Comparison of ENCODE assay signal across 8 cellular contexts in the genomic region with DNA sequence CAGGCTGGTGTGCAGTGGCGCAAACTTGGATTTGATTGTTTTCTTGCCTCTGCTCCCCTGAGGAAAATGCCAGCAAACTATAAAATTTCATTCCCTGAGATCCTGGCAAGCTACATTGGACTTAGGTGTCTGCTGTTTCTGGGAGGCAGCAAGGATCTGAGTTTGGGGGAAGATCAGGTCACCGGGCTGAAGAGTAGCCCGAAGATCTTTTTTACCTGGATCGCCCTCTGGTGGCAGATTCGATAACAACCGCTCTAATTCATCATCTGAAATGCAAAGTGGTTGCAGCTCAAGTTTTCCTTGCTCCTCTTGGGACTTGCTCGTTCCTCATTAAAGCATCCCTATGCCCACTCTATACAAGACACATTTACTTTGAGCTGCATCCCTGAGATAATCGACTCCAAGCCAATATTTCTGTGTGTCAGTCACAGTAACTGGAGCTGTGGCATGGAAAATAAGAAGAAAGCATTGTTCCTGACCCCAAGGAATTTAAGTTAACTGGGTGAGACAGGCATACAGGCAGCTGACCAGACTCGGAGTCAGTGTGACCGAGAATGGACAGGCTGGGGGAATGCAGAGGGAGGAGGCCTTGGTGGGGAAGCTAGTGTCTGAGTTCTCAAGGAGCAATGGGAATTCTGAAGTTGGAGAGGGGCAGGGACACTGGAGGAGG.
A peak's percentile ranks its signal among the peaks of the same experiment; 100 is the strongest.
DNase-seq lines count a peak whose midpoint lies in the region; ATAC-seq and TF ChIP-seq lines count a peak whose summit lies in the region.

No MANE protein-coding gene starts in this region.

- intact Hi-C loops in upper lobe of right lung (cut with DNase I), result no loop called here

- no peaks in the 10 kb centered on the region for H3K4me1 ChIP-seq in neural progenitor cell
- H3K4me1 ChIP-seq in upper lobe of right lung, result no peaks in the 10 kb centered on the region

- DNase-seq in BJ (ENCODE audit: low read depth) (no peak), GM20000 (ENCODE audit: low spot score) (peak; percentile 77), NCI-H748 treated with DMSO at 0.1 percent for 48 hours (lab: John Stamatoyannopoulos, UW) (peak; percentile 49), activated T-cell treated with anti-CD3 and anti-CD28 coated beads for 1 hour (ENCODE audit: low read depth) (peak; percentile 36), fibroblast of gingiva (ENCODE audit: low read depth) (peak; percentile 7), neural progenitor cell (ENCODE audit: low spot score) (peak; percentile 73), upper lobe of right lung (no peak)

- ATAC-seq in upper lobe of right lung, result peak; percentile 69
- ATAC-seq in HG03196 (IDR thresholded peaks at IDR 0.05; ENCODE audit: unreplicated experiment), result no peak

- H3K27me3 Mint-ChIP-seq in neural progenitor cell (ENCODE audit: insufficient read depth, low read depth), result peaks cover 4% of the 10 kb centered on the region

- H4K20me1 ChIP-seq in neural progenitor cell (ENCODE audit: low read depth), result no peaks in the 10 kb centered on the region

- CTCF ChIA-PET in BJ (lab: Yijun Ruan, JAX), result interaction anchor here (0.8 to 5.5 kb wide), 18 partner anchors 8 to 243 kb away, joined by 3 to 76 read pairs (median 5); no protein-coding TSS in a partner anchor

- H3K27ac Mint-ChIP-seq in neural progenitor cell, result no peak overlapping the region

- TF ChIP-seq CTCF in BJ (IDR thresholded peaks at IDR 0.05; ENCODE audit: insufficient read depth, low read depth, low read length), result peak; percentile 81
- TF ChIP-seq CTCF in GM20000 (IDR thresholded peaks at IDR 0.05; ENCODE audit: extremely low read depth, missing control alignments), result peak; percentile 47
- peak; percentile 84 for TF ChIP-seq CTCF in neural progenitor cell (IDR thresholded peaks at IDR 0.05)
- TF ChIP-seq CTCF in upper lobe of right lung (IDR thresholded peaks at IDR 0.05), result peak; percentile 66

- H3K27me3 ChIP-seq in BJ (ENCODE audit: control insufficient read depth, insufficient read depth, low read length) (no peaks in the 10 kb centered on the region), neural progenitor cell (no peaks in the 10 kb centered on the region), upper lobe of right lung (peaks cover 11% of the 10 kb centered on the region)

- H3K27ac ChIP-seq in neural progenitor cell (no peak overlapping the region), upper lobe of right lung (no peak overlapping the region)

- H3K9ac ChIP-seq in neural progenitor cell, result no peak overlapping the region

- no peaks in the 10 kb centered on the region for H3F3A ChIP-seq in neural progenitor cell (ENCODE audit: low read depth)

- H3K9me3 ChIP-seq in neural progenitor cell (ENCODE audit: low read depth), result no peaks in the 10 kb centered on the region
- H3K9me3 ChIP-seq in upper lobe of right lung, result no peaks in the 10 kb centered on the region

- no peak overlapping the region for H3K4me3 Mint-ChIP-seq in neural progenitor cell

- H3K4me3 ChIP-seq in BJ (ENCODE audit: low read depth, low read length) (no peak overlapping the region), neural progenitor cell (no peak overlapping the region), upper lobe of right lung (no peak overlapping the region)

- no peak overlapping the region for H2AFZ ChIP-seq in neural progenitor cell (replicated peaks)

- H3K4me2 ChIP-seq in neural progenitor cell, result no peak overlapping the region

- no peaks in the 10 kb centered on the region for H3K79me2 ChIP-seq in neural progenitor cell (ENCODE audit: low read depth)

- POLR2A ChIA-PET in BJ (lab: Charles Lee), result no interaction called here

- peaks cover 5% of the 10 kb centered on the region for H3K9me3 Mint-ChIP-seq in neural progenitor cell

- H3K36me3 ChIP-seq in BJ (ENCODE audit: control insufficient read depth, insufficient read depth, low read length) (no peaks in the 10 kb centered on the region), neural progenitor cell (no peaks in the 10 kb centered on the region), upper lobe of right lung (no peaks in the 10 kb centered on the region)

- no peaks in the 10 kb centered on the region for H3K36me3 Mint-ChIP-seq in neural progenitor cell

- no peaks in the 10 kb centered on the region for H3K4me1 Mint-ChIP-seq in neural progenitor cell

Comparison
In these comparisons a context has a peak if more than half of its experiments do, and no peak if none do; other contexts are left out.
1. DNase-seq: peak in GM20000 (single experiment), NCI-H748 treated with DMSO at 0.1 percent for 48 hours (single experiment), activated T-cell treated with anti-CD3 and anti-CD28 coated beads for 1 hour (single experiment), fibroblast of gingiva (single experiment) and neural progenitor cell (single experiment); none in BJ (single experiment) and upper lobe of right lung (single experiment).
2. Peak in every context shown above with its lines, with median percentiles within 50 percentile points of each other: CTCF ChIP-seq.